In the genomic region with DNA sequence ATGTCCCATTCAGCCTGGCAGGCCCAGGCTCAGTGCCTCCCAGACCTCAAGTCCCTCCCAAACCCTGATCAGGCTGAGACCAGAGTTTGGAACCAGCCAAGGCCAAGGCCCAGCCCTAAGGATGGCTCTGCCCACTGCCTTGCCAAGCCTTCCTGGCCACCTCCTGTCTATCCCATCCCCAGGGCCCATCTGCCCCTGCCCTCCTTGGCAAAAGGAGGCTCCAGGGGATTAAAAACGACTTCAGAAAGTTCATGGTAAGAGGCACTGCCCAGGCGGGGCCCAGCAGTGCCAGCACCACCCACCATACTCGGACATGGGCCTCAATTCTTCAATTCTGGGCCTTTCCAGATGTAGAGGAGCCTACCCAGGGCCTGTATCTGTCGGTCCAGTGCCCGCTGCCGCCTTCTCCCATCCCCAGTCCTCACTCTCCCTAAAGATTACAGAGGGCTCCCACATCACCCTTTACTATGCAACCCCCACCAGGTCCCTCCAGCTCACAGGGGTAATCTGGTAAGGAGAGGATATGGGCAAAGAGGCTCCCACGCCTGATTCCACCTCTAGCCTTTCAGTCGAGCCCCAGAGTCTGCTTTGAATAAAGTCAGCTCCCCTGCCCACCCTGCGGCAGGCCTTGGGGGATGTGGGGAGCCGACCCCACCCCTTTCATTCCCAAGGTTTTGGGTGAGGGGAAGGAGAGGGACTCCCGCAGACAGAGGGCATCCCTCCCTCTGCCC, we compare ENCODE assay signal across 8 cellular contexts. TPM values are rescaled to one million over a fixed set of nuclear protein-coding genes. Genes with fewer than 3 reads are reported as not detected.
DNase-seq lines count a peak whose midpoint lies in the region; ATAC-seq and TF ChIP-seq lines count a peak whose summit lies in the region.

No MANE protein-coding gene starts in this region.

- DNase-seq in CD4-positive, CD25-positive, alpha-beta regulatory T cell = no peak
- DNase-seq in T-cell (no peak), foreskin keratinocyte (no peak), osteocyte (ENCODE audit: extremely low spot score, unreplicated experiment) (no peak), CD1c-positive myeloid dendritic cell (ENCODE audit: extremely low spot score) (no peak)

- no peak for TF ChIP-seq CTCF in foreskin keratinocyte (conservative IDR thresholded peaks at IDR 0.05)
- TF ChIP-seq CTCF in osteocyte (IDR thresholded peaks at IDR 0.05) = no peak

- H3K27me3 ChIP-seq in CD4-positive, CD25-positive, alpha-beta regulatory T cell (ENCODE audit: control insufficient read depth, insufficient read depth, low read length) = peaks cover 6% of the 10 kb centered on the region
- H3K27me3 ChIP-seq in foreskin keratinocyte = no peaks in the 10 kb centered on the region

- H3K4me3 Mint-ChIP-seq in CD4-positive, CD25-positive, alpha-beta regulatory T cell = peak overlapping the region in 3 of 4 donors; percentile 54 to 66 (median 62)
- H3K4me3 Mint-ChIP-seq in T-cell = peak overlapping the region; percentile 63 to 73 (median 70)
- peak overlapping the region; percentile 93 for H3K4me3 Mint-ChIP-seq in osteocyte (ENCODE audit: unreplicated experiment)

- POLR2A ChIA-PET in T-cell (lab: Charles Lee) = no interaction called here

- no peak overlapping the region for H3K4me3 ChIP-seq in CD4-positive, CD25-positive, alpha-beta regulatory T cell (ENCODE audit: low read depth, low read length)

- H3K36me3 Mint-ChIP-seq in CD4-positive, CD25-positive, alpha-beta regulatory T cell = no peaks in the 10 kb centered on the region
- no peaks in the 10 kb centered on the region for H3K36me3 Mint-ChIP-seq in T-cell
- peaks cover 2% of the 10 kb centered on the region for H3K36me3 Mint-ChIP-seq in osteocyte (ENCODE audit: unreplicated experiment)

- no peak for ATAC-seq in CD4-positive, CD25-positive, alpha-beta regulatory T cell (ENCODE audit: low read depth in 2 of 2)
- ATAC-seq in T-cell (replicated peaks in 1 of 4) = no peak
- ATAC-seq in foreskin keratinocyte = peak; percentile 18
- ATAC-seq in GM19397 (IDR thresholded peaks at IDR 0.05; ENCODE audit: unreplicated experiment) = no peak
- ATAC-seq in GM19328 (IDR thresholded peaks at IDR 0.05; ENCODE audit: unreplicated experiment) = no peak
- ATAC-seq in GM18520 (IDR thresholded peaks at IDR 0.05; ENCODE audit: unreplicated experiment) = no peak

- H3K27ac ChIP-seq in CD4-positive, CD25-positive, alpha-beta regulatory T cell (ENCODE audit: insufficient read depth, low read length, poor library complexity, severe bottlenecking) = no peak overlapping the region
- peak overlapping the region; percentile 78 for H3K27ac ChIP-seq in foreskin keratinocyte

- no peaks in the 10 kb centered on the region for H3K36me3 ChIP-seq in CD4-positive, CD25-positive, alpha-beta regulatory T cell (ENCODE audit: control insufficient read depth, insufficient read depth, low read length)

- H3K27ac Mint-ChIP-seq in CD4-positive, CD25-positive, alpha-beta regulatory T cell = peak overlapping the region in 1 of 3 donors; percentile 76
- no peak overlapping the region for H3K27ac Mint-ChIP-seq in T-cell
- H3K27ac Mint-ChIP-seq in osteocyte (ENCODE audit: unreplicated experiment) = peak overlapping the region; percentile 82

- peaks cover 0 to 18% (median 0%) of the 10 kb centered on the region in 4 donors for H3K4me1 Mint-ChIP-seq in CD4-positive, CD25-positive, alpha-beta regulatory T cell
- H3K4me1 Mint-ChIP-seq in T-cell (peaks cover 5 to 18% (median 14%) of the 10 kb centered on the region in 3 donors), osteocyte (ENCODE audit: unreplicated experiment) (peaks cover 40% of the 10 kb centered on the region)

- peaks cover 62% of the 10 kb centered on the region for H3K27me3 Mint-ChIP-seq in CD4-positive, CD25-positive, alpha-beta regulatory T cell
- peaks cover 49 to 52% of the 10 kb centered on the region in 2 donors for H3K27me3 Mint-ChIP-seq in T-cell
- H3K27me3 Mint-ChIP-seq in osteocyte (ENCODE audit: unreplicated experiment) = no peaks in the 10 kb centered on the region

- no peaks in the 10 kb centered on the region for H3K9me3 Mint-ChIP-seq in CD4-positive, CD25-positive, alpha-beta regulatory T cell
- H3K9me3 Mint-ChIP-seq in T-cell = no peaks in the 10 kb centered on the region
- H3K9me3 Mint-ChIP-seq in osteocyte (ENCODE audit: unreplicated experiment) = no peaks in the 10 kb centered on the region

- H3K4me1 ChIP-seq in CD4-positive, CD25-positive, alpha-beta regulatory T cell (ENCODE audit: control insufficient read depth, insufficient read depth, low read length, poor library complexity, severe bottlenecking) = peaks cover 13% of the 10 kb centered on the region
- no peaks in the 10 kb centered on the region for H3K4me1 ChIP-seq in foreskin keratinocyte

- no peaks in the 10 kb centered on the region for H3K9me3 ChIP-seq in CD4-positive, CD25-positive, alpha-beta regulatory T cell (ENCODE audit: control insufficient read depth in 2 of 2, low read length in 2 of 2)

- CTCF ChIA-PET in T-cell (lab: Charles Lee) = no interaction called here

RNA-seq across cellular contexts. Expression of a gene that starts 0.9 kb away (rescaled TPM):
- 0.12 TPM for total RNA-seq in CD4-positive, CD25-positive, alpha-beta regulatory T cell
- polyA plus RNA-seq in CD4-positive, CD25-positive, alpha-beta regulatory T cell = not detected
- under 1 TPM in 4 of 5 donors, not detected in 1; 0.10 to 0.76 (median 0.66) TPM for total RNA-seq in T-cell
- total RNA-seq in foreskin keratinocyte = 10.3 and 12.5 TPM in 2 replicates
- polyA plus RNA-seq in foreskin keratinocyte = 6.4 TPM in 2 replicates
- total RNA-seq in osteocyte = 71.7 and 71.9 TPM in 2 replicates

RNA-seq across cellular contexts. Expression of a gene that starts 30.3 kb away (rescaled TPM):
- 9.1 TPM for total RNA-seq in CD4-positive, CD25-positive, alpha-beta regulatory T cell
- polyA plus RNA-seq in CD4-positive, CD25-positive, alpha-beta regulatory T cell = 1 to 10 TPM in 2 of 4 donors, under 1 TPM in 2; 0.32 to 2.3 (median 0.83) TPM
- total RNA-seq in T-cell = 10 to 100 TPM in 2 of 5 donors, 1 to 10 TPM in 3; 4.3 to 12.4 (median 8.9) TPM
- total RNA-seq in foreskin keratinocyte = 26.7 and 29.8 TPM in 2 replicates
- polyA plus RNA-seq in foreskin keratinocyte = 22.1 and 26.3 TPM in 2 replicates
- total RNA-seq in osteocyte = 66.5 and 83.3 TPM in 2 replicates
